Comparison of ENCODE assay signal across 8 cellular contexts in the genomic region with DNA sequence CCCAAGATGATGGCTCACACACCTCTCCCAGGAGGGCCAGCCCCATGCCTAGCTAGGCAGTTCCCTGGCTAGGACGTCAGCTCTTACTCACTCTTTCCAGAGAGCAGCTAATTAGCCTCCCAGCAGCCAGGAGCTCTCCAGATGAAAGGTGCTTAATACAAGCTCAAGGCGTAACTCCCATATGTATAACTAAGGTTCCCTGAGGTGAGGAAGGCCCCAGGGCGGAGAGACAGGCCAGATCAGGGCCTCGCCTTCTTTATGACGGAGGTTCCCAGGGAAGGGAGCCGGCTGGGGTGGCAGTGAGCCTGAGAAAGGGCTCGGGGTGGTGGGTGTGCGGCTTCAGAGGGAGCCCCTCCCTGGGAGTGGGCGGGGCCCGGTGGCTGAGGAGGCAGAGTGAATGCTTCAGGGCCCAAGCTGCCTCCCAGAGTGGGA.
DNase-seq lines count a peak whose midpoint lies in the region; TF ChIP-seq lines count a peak whose summit lies in the region.
"Had no signal": no experiment of that assay in that cellular context is flagged by ENCODE, and none has a peak within 500 bp of the region (broad histone marks: within the 10 kb centered on the region; RNA-seq: fewer than 3 reads in every experiment).

No MANE protein-coding gene starts in this region.

- no peak for TF ChIP-seq CTCF in fibroblast of pulmonary artery (IDR thresholded peaks at IDR 0.05; ENCODE audit: low read length, missing control alignments)

- H3K4me3 ChIP-seq in fibroblast of pulmonary artery (replicated peaks; ENCODE audit: low read depth, low read length), result no peak overlapping the region
- H3K4me3 ChIP-seq: ascending aorta had no signal

- peak; percentile 81 for DNase-seq in HK-2 (ENCODE audit: unreplicated experiment)
- peak; percentile 48 to 52 for DNase-seq in activated CD4-positive, alpha-beta T cell treated with anti-CD3 and anti-CD28 coated beads for 4 hours
- DNase-seq in fibroblast of pulmonary artery (ENCODE audit: low read depth), result peak; percentile 53
- DNase-seq in stimulated activated CD4-positive, alpha-beta T cell treated with anti-CD3 and anti-CD28 coated beads, Interleukin-2, amount 100 ng/mL, for 4 hours (ENCODE audit: low read depth), result peak; percentile 40
- DNase-seq in OCI-M2 (lab: John Stamatoyannopoulos, UW; ENCODE audit: unreplicated experiment), result no peak
- no peak for DNase-seq in activated CD8-positive, alpha-beta memory T cell treated with anti-CD3 and anti-CD28 coated beads for 24 hours
- DNase-seq in midbrain (lab: John Stamatoyannopoulos, UW), result no peak

Comparison
In these comparisons a context has a peak if more than half of its experiments do, and no peak if none do; other contexts are left out.
1. DNase-seq: peak in HK-2 (single experiment), activated CD4-positive, alpha-beta T cell treated with anti-CD3 and anti-CD28 coated beads for 4 hours (2 of 2), fibroblast of pulmonary artery (single experiment) and stimulated activated CD4-positive, alpha-beta T cell treated with anti-CD3 and anti-CD28 coated beads, Interleukin-2, amount 100 ng/mL, for 4 hours (single experiment); none in OCI-M2 (single experiment), activated CD8-positive, alpha-beta memory T cell treated with anti-CD3 and anti-CD28 coated beads for 24 hours (single experiment) and midbrain (single experiment).